ENCODE assay signal across 32 cellular contexts in the genomic region with DNA sequence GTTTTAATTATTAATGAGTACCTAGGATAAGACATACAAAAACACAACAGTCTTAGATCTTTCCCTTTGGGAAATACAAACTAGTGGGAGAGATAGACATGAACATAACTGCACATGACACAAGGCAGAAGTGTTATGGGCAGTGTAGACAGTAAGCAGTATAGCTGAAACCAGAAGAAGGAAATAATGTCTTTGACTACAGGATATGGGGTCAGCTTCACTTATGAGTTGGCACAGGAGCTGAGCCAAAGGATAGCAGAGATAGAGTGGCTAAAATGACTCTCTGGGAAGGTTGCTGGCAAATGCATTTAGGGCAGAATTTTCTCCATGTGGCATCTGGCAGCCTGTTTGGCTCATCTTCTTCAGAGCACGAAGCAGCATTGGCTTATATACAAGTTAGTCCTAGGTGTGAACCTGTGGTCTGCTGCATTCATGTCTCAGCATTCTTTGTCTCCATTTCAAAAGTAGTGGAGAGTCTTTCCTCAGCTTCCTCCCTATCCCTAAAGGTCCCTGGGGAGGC.
"Had no signal": no experiment of that assay in that cellular context is flagged by ENCODE, and none has a peak within 500 bp of the region (broad histone marks: within the 10 kb centered on the region; RNA-seq: fewer than 3 reads in every experiment).

No MANE protein-coding gene starts in this region.

- H3K27me3 ChIP-seq: breast epithelium, pancreas, right atrium auricular region, stomach, thyroid gland, upper lobe of left lung, vagina had no signal

- H3K4me3 Mint-ChIP-seq: activated CD8-positive, alpha-beta memory T cell treated with anti-CD3 and anti-CD28 coated beads, Interleukin-2, amount 10 ng/mL, durations not matched to agents 7 days and 5 days; activated CD8-positive, alpha-beta T cell treated with anti-CD3 and anti-CD28 coated beads, Interleukin-2, amount 10 ng/mL, durations not matched to agents 7 days and 5 days; activated naive CD4-positive, alpha-beta T cell treated with anti-CD3 and anti-CD28 coated beads, Interleukin-2, amount 50 U/mL, for 24 hours; activated naive CD8-positive, alpha-beta T cell treated with anti-CD3 and anti-CD28 coated beads, Interleukin-2, amount 50 U/mL, for 24 hours; effector memory CD8-positive, alpha-beta T cell; immature natural killer cell; mesothelial cell of epicardium; naive B cell; nephron progenitor cell; stimulated activated naive B cell treated with anti-CD40 and anti-IgM and Interleukin-4, amounts not matched to agents 10 μg/mL and 1 μg/mL and 100 μg/mL, for 72 hours had no signal

- H3K27ac Mint-ChIP-seq: activated CD8-positive, alpha-beta memory T cell treated with anti-CD3 and anti-CD28 coated beads, Interleukin-2, amount 10 ng/mL, durations not matched to agents 7 days and 5 days; activated CD8-positive, alpha-beta T cell treated with anti-CD3 and anti-CD28 coated beads, Interleukin-2, amount 10 ng/mL, durations not matched to agents 7 days and 5 days; activated naive CD4-positive, alpha-beta T cell treated with anti-CD3 and anti-CD28 coated beads, Interleukin-2, amount 50 U/mL, for 24 hours; activated naive CD8-positive, alpha-beta T cell treated with anti-CD3 and anti-CD28 coated beads, Interleukin-2, amount 50 U/mL, for 24 hours; activated T-helper 2 cell treated with anti-CD3 and anti-CD28 coated beads, Interferon-gamma antibody, Interleukin-2, Interleukin-4, amounts not matched to agents 10 μg/mL and 5 μg/mL and 100 μg/mL, durations not matched to agents 14 hours and 24 hours and 36 hours; effector memory CD8-positive, alpha-beta T cell; immature natural killer cell; mesothelial cell of epicardium; naive B cell; nephron progenitor cell; stimulated activated naive B cell treated with anti-CD40 and anti-IgM and Interleukin-4, amounts not matched to agents 10 μg/mL and 1 μg/mL and 100 μg/mL, for 72 hours had no signal

- DNase-seq: activated CD4-positive, alpha-beta T cell treated with anti-CD3 and anti-CD28 coated beads for 1 hour; activated CD4-positive, alpha-beta T cell treated with anti-CD3 and anti-CD28 coated beads, Interleukin-2, amount 50 U/mL, for 1 hour; activated CD8-positive, alpha-beta memory T cell treated with anti-CD3 and anti-CD28 coated beads, Interleukin-2, amount 10 ng/mL, durations not matched to agents 7 days and 5 days; activated CD8-positive, alpha-beta T cell treated with anti-CD3 and anti-CD28 coated beads, Interleukin-2, amount 10 ng/mL, durations not matched to agents 7 days and 5 days; activated naive CD8-positive, alpha-beta T cell treated with anti-CD3 and anti-CD28 coated beads, Interleukin-2, amount 50 U/mL, for 24 hours; activated T-cell treated with anti-CD3 and anti-CD28 coated beads, Interleukin-2, amount 50 U/mL, for 48 hours; amygdala; central memory CD4-positive, alpha-beta T cell; dorsolateral prefrontal cortex; effector memory CD8-positive, alpha-beta T cell; head of caudate nucleus; hippocampal formation; immature natural killer cell; kidney; left colon; naive B cell; nephron progenitor cell; pancreas; psoas muscle; stimulated activated CD4-positive, alpha-beta T cell treated with anti-CD3 and anti-CD28 coated beads, Interleukin-15, amount 100 ng/mL, for 24 hours; stimulated activated CD4-positive, alpha-beta T cell treated with anti-CD3 and anti-CD28 coated beads, Interleukin-2, amount 100 ng/mL, for 24 hours; stimulated activated naive B cell treated with anti-CD40 and anti-IgM and Interleukin-4, amounts not matched to agents 10 μg/mL and 1 μg/mL and 100 μg/mL, for 72 hours; stomach; T-helper 2 cell; thyroid gland; upper lobe of left lung had no signal

- H3K36me3 ChIP-seq: breast epithelium, pancreas, stomach, thyroid gland, vagina had no signal

- H3K4me1 Mint-ChIP-seq: activated CD8-positive, alpha-beta memory T cell treated with anti-CD3 and anti-CD28 coated beads, Interleukin-2, amount 10 ng/mL, durations not matched to agents 7 days and 5 days; activated naive CD4-positive, alpha-beta T cell treated with anti-CD3 and anti-CD28 coated beads, Interleukin-2, amount 50 U/mL, for 24 hours; activated naive CD8-positive, alpha-beta T cell treated with anti-CD3 and anti-CD28 coated beads, Interleukin-2, amount 50 U/mL, for 24 hours; immature natural killer cell; mesothelial cell of epicardium; naive B cell; stimulated activated naive B cell treated with anti-CD40 and anti-IgM and Interleukin-4, amounts not matched to agents 10 μg/mL and 1 μg/mL and 100 μg/mL, for 72 hours had no signal

- H3K4me3 ChIP-seq: breast epithelium, dorsolateral prefrontal cortex, pancreas, psoas muscle, right atrium auricular region, stomach, thyroid gland, upper lobe of left lung, vagina had no signal

- H3K27ac ChIP-seq: breast epithelium, dorsolateral prefrontal cortex, pancreas, psoas muscle, right atrium auricular region, stomach, thyroid gland, upper lobe of left lung, vagina had no signal

- H3K9me3 Mint-ChIP-seq: activated naive CD4-positive, alpha-beta T cell treated with anti-CD3 and anti-CD28 coated beads, Interleukin-2, amount 50 U/mL, for 24 hours; activated naive CD8-positive, alpha-beta T cell treated with anti-CD3 and anti-CD28 coated beads, Interleukin-2, amount 50 U/mL, for 24 hours; activated T-helper 2 cell treated with anti-CD3 and anti-CD28 coated beads, Interferon-gamma antibody, Interleukin-2, Interleukin-4, amounts not matched to agents 10 μg/mL and 5 μg/mL and 100 μg/mL, durations not matched to agents 14 hours and 24 hours and 36 hours; mesothelial cell of epicardium; nephron progenitor cell had no signal

- H3K4me1 ChIP-seq: breast epithelium, pancreas, psoas muscle, right atrium auricular region, stomach, thyroid gland, upper lobe of left lung, vagina had no signal

- H3K36me3 Mint-ChIP-seq: activated CD8-positive, alpha-beta memory T cell treated with anti-CD3 and anti-CD28 coated beads, Interleukin-2, amount 10 ng/mL, durations not matched to agents 7 days and 5 days; activated naive CD4-positive, alpha-beta T cell treated with anti-CD3 and anti-CD28 coated beads, Interleukin-2, amount 50 U/mL, for 24 hours; immature natural killer cell; mesothelial cell of epicardium; naive B cell; stimulated activated naive B cell treated with anti-CD40 and anti-IgM and Interleukin-4, amounts not matched to agents 10 μg/mL and 1 μg/mL and 100 μg/mL, for 72 hours had no signal

- H3K27me3 Mint-ChIP-seq: activated CD8-positive, alpha-beta memory T cell treated with anti-CD3 and anti-CD28 coated beads, Interleukin-2, amount 10 ng/mL, durations not matched to agents 7 days and 5 days; activated naive CD4-positive, alpha-beta T cell treated with anti-CD3 and anti-CD28 coated beads, Interleukin-2, amount 50 U/mL, for 24 hours; activated naive CD8-positive, alpha-beta T cell treated with anti-CD3 and anti-CD28 coated beads, Interleukin-2, amount 50 U/mL, for 24 hours; effector memory CD8-positive, alpha-beta T cell; naive B cell; stimulated activated naive B cell treated with anti-CD40 and anti-IgM and Interleukin-4, amounts not matched to agents 10 μg/mL and 1 μg/mL and 100 μg/mL, for 72 hours had no signal

- H3K9me3 ChIP-seq: breast epithelium, pancreas, psoas muscle, right atrium auricular region, stomach, thyroid gland, upper lobe of left lung, vagina had no signal
